Comparison of ENCODE assay signal across 13 cellular contexts in genomic region chr11:65781962-65782815, GRCh38. TPM values are rescaled to one million over a fixed set of nuclear protein-coding genes. Genes with fewer than 3 reads are reported as not detected.
DNase-seq lines count a peak whose midpoint lies in the region; ATAC-seq and TF ChIP-seq lines count a peak whose summit lies in the region.
"Had no signal": no experiment of that assay in that cellular context is flagged by ENCODE, and none has a peak within 500 bp of the region (broad histone marks: within the 10 kb centered on the region; RNA-seq: fewer than 3 reads in every experiment).

No MANE protein-coding gene starts in this region.

- peak overlapping the region; percentile 94 for H3K27ac ChIP-seq in lower lobe of right lung
- peak overlapping the region; percentile 73 to 87 for H3K27ac ChIP-seq in tibial artery

- ATAC-seq in lower lobe of right lung (no peak), GM18519 (IDR thresholded peaks at IDR 0.05; ENCODE audit: low FRiP score, unreplicated experiment) (no peak)
- ATAC-seq: effector memory CD8-positive, alpha-beta T cell had no signal

- intact Hi-C loops in lower lobe of right lung (cut with DNase I), result no loop called here
- intact Hi-C loops in tibial artery (cut with DNase I; ENCODE audit: low total_unique reads), result loop anchor here (5.0 kb wide), 1 partner anchor 35 kb away; no protein-coding TSS in a partner anchor

- H3K36me3 ChIP-seq in lower lobe of right lung, result peaks cover 25% of the 10 kb centered on the region
- peaks cover 9 to 23% (median 17%) of the 10 kb centered on the region in 3 donors for H3K36me3 ChIP-seq in tibial artery

- H3K4me3 ChIP-seq in lower lobe of right lung (no peak overlapping the region), tibial artery (no peak overlapping the region)

- H3K9me3 ChIP-seq in lower lobe of right lung (no peaks in the 10 kb centered on the region), tibial artery (no peaks in the 10 kb centered on the region)

- H3K4me1 ChIP-seq in lower lobe of right lung, result peaks cover 41% of the 10 kb centered on the region
- H3K4me1 ChIP-seq in tibial artery, result peaks cover 0 to 46% (median 31%) of the 10 kb centered on the region in 4 donors

- no peak for TF ChIP-seq CTCF in lower lobe of right lung (IDR thresholded peaks at IDR 0.05)
- TF ChIP-seq CTCF in tibial artery (IDR thresholded peaks at IDR 0.05), result no peak

- peak; percentile 61 for DNase-seq in activated effector memory CD4-positive, alpha-beta T cell treated with anti-CD3 and anti-CD28 coated beads, Interleukin-2, amount 50 U/mL, for 16 hours
- DNase-seq in activated effector memory CD4-positive, alpha-beta T cell treated with Interleukin-2 at 50 U/mL for 16 hours, result no peak
- DNase-seq in activated CD8-positive, alpha-beta memory T cell treated with anti-CD3 and anti-CD28 coated beads, Interleukin-2, amount 50 U/mL, for 48 hours, result peak; percentile 54
- DNase-seq in lower lobe of right lung, result no peak
- DNase-seq in tibial artery, result peak; percentile 12 to 57
- DNase-seq in NAMALWA (ENCODE audit: low spot score), result no peak
- DNase-seq in T-helper 1 cell, result no peak
- DNase-seq: activated CD4-positive, alpha-beta T cell treated with anti-CD3 and anti-CD28 coated beads for 4 hours; effector memory CD8-positive, alpha-beta T cell; MV-4-11; NCI-H526 treated with DMSO at 0.1 percent for 48 hours had no signal

- H3K27me3 ChIP-seq in lower lobe of right lung (ENCODE audit: low read depth) (peaks cover 22% of the 10 kb centered on the region), tibial artery (peaks cover 0 to 21% of the 10 kb centered on the region in 2 donors)

RNA-seq across cellular contexts. Expression of gene AP5B1, which starts 1.4 kb away (rescaled TPM):
- total RNA-seq in lower lobe of right lung, result 46.3 TPM

RNA-seq across cellular contexts. Expression of gene OVOL1, which starts 4.7 kb away (rescaled TPM):
- total RNA-seq in lower lobe of right lung, result 0.89 TPM
- total RNA-seq: SK-MEL-5 had no signal

RNA-seq across cellular contexts. Expression of gene SNX32, which starts 51.6 kb away (rescaled TPM):
- total RNA-seq in lower lobe of right lung, result 0.47 TPM

Comparison
In these comparisons a context has a peak if more than half of its experiments do, and no peak if none do; other contexts are left out.
1. DNase-seq: peak in activated effector memory CD4-positive, alpha-beta T cell treated with anti-CD3 and anti-CD28 coated beads, Interleukin-2, amount 50 U/mL, for 16 hours (single experiment), activated CD8-positive, alpha-beta memory T cell treated with anti-CD3 and anti-CD28 coated beads, Interleukin-2, amount 50 U/mL, for 48 hours (single experiment) and tibial artery (2 of 2); none in activated effector memory CD4-positive, alpha-beta T cell treated with Interleukin-2 at 50 U/mL for 16 hours (single experiment), lower lobe of right lung (single experiment), NAMALWA (single experiment) and T-helper 1 cell (0 of 5).